Comparison of ENCODE assay signal across 1 cellular context in the genomic region with DNA sequence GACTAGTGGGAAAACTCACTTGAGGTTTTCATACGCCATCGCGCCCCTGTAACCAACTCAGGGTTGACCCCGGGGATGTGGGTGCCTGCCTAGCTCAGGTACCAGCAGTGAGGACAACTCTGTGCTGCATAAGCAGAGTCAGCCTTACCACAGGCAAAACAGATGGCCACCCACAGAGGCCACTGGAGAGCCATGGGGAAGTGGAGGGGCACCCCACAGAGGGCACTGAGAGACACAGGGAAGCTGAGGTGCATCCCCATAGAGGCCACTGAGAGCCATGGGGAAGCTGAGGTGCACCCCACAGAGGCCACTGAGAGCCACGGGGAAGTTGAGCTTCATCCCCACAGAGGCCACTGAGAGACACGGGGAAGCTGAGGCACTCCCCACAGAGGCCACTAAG.
TF ChIP-seq lines count a peak whose summit lies in the region.

No MANE protein-coding gene starts in this region.

TF ChIP-seq in GM12878, 131 proteins besides CTCF, POLR2A, EP300 and RAD21:
- TF ChIP-seq, protein P1, sequence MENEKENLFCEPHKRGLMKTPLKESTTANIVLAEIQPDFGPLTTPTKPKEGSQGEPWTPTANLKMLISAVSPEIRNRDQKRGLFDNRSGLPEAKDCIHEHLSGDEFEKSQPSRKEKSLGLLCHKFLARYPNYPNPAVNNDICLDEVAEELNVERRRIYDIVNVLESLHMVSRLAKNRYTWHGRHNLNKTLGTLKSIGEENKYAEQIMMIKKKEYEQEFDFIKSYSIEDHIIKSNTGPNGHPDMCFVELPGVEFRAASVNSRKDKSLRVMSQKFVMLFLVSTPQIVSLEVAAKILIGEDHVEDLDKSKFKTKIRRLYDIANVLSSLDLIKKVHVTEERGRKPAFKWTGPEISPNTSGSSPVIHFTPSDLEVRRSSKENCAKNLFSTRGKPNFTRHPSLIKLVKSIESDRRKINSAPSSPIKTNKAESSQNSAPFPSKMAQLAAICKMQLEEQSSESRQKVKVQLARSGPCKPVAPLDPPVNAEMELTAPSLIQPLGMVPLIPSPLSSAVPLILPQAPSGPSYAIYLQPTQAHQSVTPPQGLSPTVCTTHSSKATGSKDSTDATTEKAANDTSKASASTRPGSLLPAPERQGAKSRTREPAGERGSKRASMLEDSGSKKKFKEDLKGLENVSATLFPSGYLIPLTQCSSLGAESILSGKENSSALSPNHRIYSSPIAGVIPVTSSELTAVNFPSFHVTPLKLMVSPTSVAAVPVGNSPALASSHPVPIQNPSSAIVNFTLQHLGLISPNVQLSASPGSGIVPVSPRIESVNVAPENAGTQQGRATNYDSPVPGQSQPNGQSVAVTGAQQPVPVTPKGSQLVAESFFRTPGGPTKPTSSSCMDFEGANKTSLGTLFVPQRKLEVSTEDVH (IDR thresholded peaks at IDR 0.05; ENCODE audit: low read depth, partially characterized antibody) = no peak
- TF ChIP-seq JUND (IDR thresholded peaks at IDR 0.05; ENCODE audit: low read depth, low read length) (no peak), RELA (IDR thresholded peaks at IDR 0.05; ENCODE audit: borderline replicate concordance, partially characterized antibody) (no peak), LARP7 (IDR thresholded peaks at IDR 0.05) (0 out of 2 replicates have a peak, but pooled peaks have one; percentile 19), MTA2 (IDR thresholded peaks at IDR 0.05; ENCODE audit: low read depth) (no peak), EZH2 (IDR thresholded peaks at IDR 0.05; ENCODE audit: borderline replicate concordance, control insufficient read depth, low read depth, low read length) (no peak), RAD51 (IDR thresholded peaks at IDR 0.05) (no peak), KAT2A (conservative IDR thresholded peaks at IDR 0.05; ENCODE audit: control insufficient read depth, low read depth, low read length) (no peak), PAX5 (IDR thresholded peaks at IDR 0.05; ENCODE audit: borderline replicate concordance, low read depth, low read length) (0 out of 2 replicates have a peak, but pooled peaks have one; percentile 27), NR2F1 (conservative IDR thresholded peaks at IDR 0.05) (0 out of 2 replicates have a peak, but pooled peaks have one; percentile 29)
TF ChIP-seq in GM12878: peak in this region for 3.
